22 cellular contexts compared by ENCODE assay signal in genomic region chr7:74017122-74017521, GRCh38. TPM values are rescaled to one million over a fixed set of nuclear protein-coding genes. Genes with fewer than 3 reads are reported as not detected.
"Had no signal": no experiment of that assay in that cellular context is flagged by ENCODE, and none has a peak within 500 bp of the region (broad histone marks: within the 10 kb centered on the region; RNA-seq: fewer than 3 reads in every experiment).

No MANE protein-coding gene starts in this region.

- H3K4me1 Mint-ChIP-seq: activated CD4-positive, alpha-beta T cell treated with anti-CD3 and anti-CD28 coated beads for 36 hours; central memory CD8-positive, alpha-beta T cell; naive thymus-derived CD8-positive, alpha-beta T cell had no signal

- H3K9me3 ChIP-seq: gastroesophageal sphincter, heart right ventricle, sigmoid colon, suprapubic skin, upper lobe of right lung had no signal

- H3K27ac Mint-ChIP-seq: activated CD4-positive, alpha-beta T cell treated with anti-CD3 and anti-CD28 coated beads for 36 hours; activated naive CD8-positive, alpha-beta T cell treated with anti-CD3 and anti-CD28 coated beads, Interleukin-2, amount 10 ng/mL, durations not matched to agents 7 days and 5 days; activated T-helper 1 cell treated with anti-CD3 and anti-CD28 coated beads, Interleukin-12 subunit alpha, Interleukin-12 subunit beta, Interleukin-2, Interleukin-4 antibody, amounts not matched to agents 30 ng/mL and 10 ng/mL and 1 ng/mL, durations not matched to agents 14 hours and 24 hours and 36 hours; naive thymus-derived CD8-positive, alpha-beta T cell; stimulated activated naive CD8-positive, alpha-beta T cell treated with anti-CD3 and anti-CD28 coated beads, Interleukin-15, Interleukin-2, amounts not matched to agents 100 ng/mL and 50 ng/mL, for 24 hours; T-helper 2 cell treated with Interferon-gamma antibody and Interleukin-4, amounts not matched to agents 5 μg/mL and 100 μg/mL, for 36 hours; WTC11 had no signal

- H3K4me3 Mint-ChIP-seq: activated CD4-positive, alpha-beta T cell treated with anti-CD3 and anti-CD28 coated beads for 36 hours; activated naive CD8-positive, alpha-beta T cell treated with anti-CD3 and anti-CD28 coated beads, Interleukin-2, amount 10 ng/mL, durations not matched to agents 7 days and 5 days; activated T-helper 1 cell treated with anti-CD3 and anti-CD28 coated beads, Interleukin-12 subunit alpha, Interleukin-12 subunit beta, Interleukin-2, Interleukin-4 antibody, amounts not matched to agents 30 ng/mL and 10 ng/mL and 1 ng/mL, durations not matched to agents 14 hours and 24 hours and 36 hours; central memory CD8-positive, alpha-beta T cell; naive thymus-derived CD8-positive, alpha-beta T cell; stimulated activated naive CD8-positive, alpha-beta T cell treated with anti-CD3 and anti-CD28 coated beads, Interleukin-15, Interleukin-2, amounts not matched to agents 100 ng/mL and 50 ng/mL, for 24 hours; T-helper 2 cell treated with Interferon-gamma antibody and Interleukin-4, amounts not matched to agents 5 μg/mL and 100 μg/mL, for 36 hours; WTC11 had no signal

- H3K27ac ChIP-seq: gastroesophageal sphincter, heart right ventricle, sigmoid colon, suprapubic skin, upper lobe of right lung had no signal

- H3K27me3 ChIP-seq: gastroesophageal sphincter, sigmoid colon, upper lobe of right lung had no signal

- H3K36me3 ChIP-seq: gastroesophageal sphincter, heart right ventricle, sigmoid colon, suprapubic skin, upper lobe of right lung had no signal

- ATAC-seq: activated CD4-positive, alpha-beta T cell treated with anti-CD3 and anti-CD28 coated beads for 36 hours; gastroesophageal sphincter; heart right ventricle; left ventricle myocardium superior; naive thymus-derived CD8-positive, alpha-beta T cell; upper lobe of right lung; WTC11 had no signal

- H3K4me3 ChIP-seq: coronary artery, gastroesophageal sphincter, heart right ventricle, sigmoid colon, suprapubic skin, upper lobe of right lung had no signal

- H3K36me3 Mint-ChIP-seq: activated naive CD8-positive, alpha-beta T cell treated with anti-CD3 and anti-CD28 coated beads, Interleukin-2, amount 10 ng/mL, durations not matched to agents 7 days and 5 days; naive thymus-derived CD8-positive, alpha-beta T cell; WTC11 had no signal

- DNase-seq: activated CD4-positive, alpha-beta T cell treated with anti-CD3 and anti-CD28 coated beads for 36 hours; activated CD4-positive, alpha-beta T cell treated with anti-CD3 and anti-CD28 coated beads, Interleukin-2, amount 50 U/mL, for 48 hours; activated naive CD8-positive, alpha-beta T cell treated with anti-CD3 and anti-CD28 coated beads, Interleukin-2, amount 10 ng/mL, durations not matched to agents 7 days and 5 days; activated T-cell treated with anti-CD3 and anti-CD28 coated beads for 4 hours; heart right ventricle; left ventricle myocardium superior; naive thymus-derived CD8-positive, alpha-beta T cell; posterior cingulate gyrus; sigmoid colon; stimulated activated CD4-positive, alpha-beta T cell treated with anti-CD3 and anti-CD28 coated beads, Interleukin-1b, Interleukin-23, amount 100 ng/mL, for 48 hours; SW 1271; upper lobe of right lung had no signal

- H3K9me3 Mint-ChIP-seq: activated naive CD8-positive, alpha-beta T cell treated with anti-CD3 and anti-CD28 coated beads, Interleukin-2, amount 10 ng/mL, durations not matched to agents 7 days and 5 days; activated T-helper 1 cell treated with anti-CD3 and anti-CD28 coated beads, Interleukin-12 subunit alpha, Interleukin-12 subunit beta, Interleukin-2, Interleukin-4 antibody, amounts not matched to agents 30 ng/mL and 10 ng/mL and 1 ng/mL, durations not matched to agents 14 hours and 24 hours and 36 hours; central memory CD8-positive, alpha-beta T cell; naive thymus-derived CD8-positive, alpha-beta T cell; stimulated activated naive CD8-positive, alpha-beta T cell treated with anti-CD3 and anti-CD28 coated beads, Interleukin-15, Interleukin-2, amounts not matched to agents 100 ng/mL and 50 ng/mL, for 24 hours; T-helper 2 cell treated with Interferon-gamma antibody and Interleukin-4, amounts not matched to agents 5 μg/mL and 100 μg/mL, for 36 hours; WTC11 had no signal

RNA-seq across cellular contexts. Expression of gene ELN, which starts 10.9 kb away (rescaled TPM):
- total RNA-seq: activated CD4-positive, alpha-beta T cell treated with anti-CD3 and anti-CD28 coated beads for 36 hours; activated naive CD8-positive, alpha-beta T cell treated with anti-CD3 and anti-CD28 coated beads, Interleukin-2, amount 10 ng/mL, durations not matched to agents 7 days and 5 days; activated T-helper 1 cell treated with anti-CD3 and anti-CD28 coated beads, Interleukin-12 subunit alpha, Interleukin-12 subunit beta, Interleukin-2, Interleukin-4 antibody, amounts not matched to agents 30 ng/mL and 10 ng/mL and 1 ng/mL, durations not matched to agents 14 hours and 24 hours and 36 hours; kidney epithelial cell; mononuclear cell; naive thymus-derived CD8-positive, alpha-beta T cell had no signal
- polyA plus RNA-seq: naive thymus-derived CD8-positive, alpha-beta T cell had no signal
